In genomic region chr18:1483386-1483785, GRCh38 we compare ENCODE assay signal across 31 cellular contexts.
DNase-seq lines count a peak whose midpoint lies in the region; ATAC-seq and TF ChIP-seq lines count a peak whose summit lies in the region.
"Had no signal": no experiment of that assay in that cellular context is flagged by ENCODE, and none has a peak within 500 bp of the region (broad histone marks: within the 10 kb centered on the region; RNA-seq: fewer than 3 reads in every experiment).

No MANE protein-coding gene starts in this region.

- no peak for TF ChIP-seq CTCF in fibroblast of the aortic adventitia (IDR thresholded peaks at IDR 0.05; ENCODE audit: insufficient read depth, low read length)

- ATAC-seq in GM19328 (IDR thresholded peaks at IDR 0.05; ENCODE audit: unreplicated experiment) (no peak), GM18873 (IDR thresholded peaks at IDR 0.05; ENCODE audit: low FRiP score, unreplicated experiment) (no peak)
- ATAC-seq: activated CD4-positive, CD25-positive, alpha-beta regulatory T cell treated with anti-CD3 and anti-CD28 coated beads, Interleukin-2, amount 50 U/mL, for 24 hours; HepG2 had no signal

- in situ Hi-C loops in SK-MEL-5 (cut with HindIII; ENCODE audit: low pct_unique_long_range_greater_than_20kb, low sequenced_read_pairs) = no loop called here

- no peak overlapping the region for H3K4me3 ChIP-seq in fibroblast of the aortic adventitia (ENCODE audit: low read depth, low read length)
- H3K4me3 ChIP-seq: skin epidermis, testis, uterus had no signal

- DNase-seq in NCI-H2196 (lab: John Stamatoyannopoulos, UW; ENCODE audit: unreplicated experiment) = peak; percentile 18
- DNase-seq in NCI-H2196 treated with DMSO at 0.1 percent for 48 hours (lab: John Stamatoyannopoulos, UW; ENCODE audit: unreplicated experiment) = no peak
- DNase-seq in SK-MEL-5 (ENCODE audit: low read depth, low spot score) = peak; percentile 64
- DNase-seq in fibroblast of the aortic adventitia (ENCODE audit: low read depth) = peak; percentile 53
- peak; percentile 48 for DNase-seq in superior temporal gyrus (ENCODE audit: extremely low spot score)
- no peak for DNase-seq in NCI-H1092 (lab: John Stamatoyannopoulos, UW)
- DNase-seq: 8988T; activated CD4-positive, alpha-beta T cell treated with anti-CD3 and anti-CD28 coated beads, Interleukin-2, amount 50 U/mL, for 48 hours; activated gamma-delta T cell treated with Interleukin-2 at 50 U/mL for 16 hours; activated naive CD8-positive, alpha-beta T cell treated with anti-CD3 and anti-CD28 coated beads, Interleukin-2, amount 10 ng/mL, durations not matched to agents 7 days and 5 days; activated T-cell treated with anti-CD3 and anti-CD28 coated beads, Interleukin-2, amount 50 U/mL, for 48 hours; aorta; cerebellar nuclear complex; GOT3; immature natural killer cell; Karpas-422; MV-4-11; NCI-H1436 treated with DMSO at 0.1 percent for 48 hours; NCI-H524; nephron progenitor cell; OCI-M1; SK-N-SH; stimulated activated naive CD4-positive, alpha-beta T cell treated with Interleukin-2 at 50 U/mL for 16 hours; T-helper 2 cell; testis; uterus had no signal

Comparison
In these comparisons a context has a peak if more than half of its experiments do, and no peak if none do; other contexts are left out.
1. DNase-seq: peak in NCI-H2196 (single experiment), SK-MEL-5 (single experiment), fibroblast of the aortic adventitia (single experiment) and superior temporal gyrus (single experiment); none in NCI-H2196 treated with DMSO at 0.1 percent for 48 hours (single experiment) and NCI-H1092 (single experiment).